ENCODE assay signal across 30 cellular contexts in genomic region chr12:81205394-81205793, GRCh38.
"Had no signal": no experiment of that assay in that cellular context is flagged by ENCODE, and none has a peak within 500 bp of the region (broad histone marks: within the 10 kb centered on the region; RNA-seq: fewer than 3 reads in every experiment).

No MANE protein-coding gene starts in this region.

- H3K36me3 ChIP-seq: brain microvascular endothelial cell, cardiac muscle cell, Peyer's patch, SJSA1 had no signal

- H3K27ac ChIP-seq: brain microvascular endothelial cell, cardiac muscle cell, Peyer's patch, RWPE1, SJSA1 had no signal

- H3K4me1 ChIP-seq: Peyer's patch, SJSA1 had no signal

- H3K27me3 ChIP-seq: brain microvascular endothelial cell, cardiac muscle cell, Peyer's patch, SJSA1 had no signal

- DNase-seq: activated CD4-positive, alpha-beta T cell treated with anti-CD3 and anti-CD28 coated beads for 1 hour; activated CD4-positive, alpha-beta T cell treated with anti-CD3 and anti-CD28 coated beads, Interleukin-2, amount 10 ng/mL, durations not matched to agents 24 days and 14 days; activated CD4-positive, alpha-beta T cell treated with anti-CD3 and anti-CD28 coated beads, Interleukin-2, amount 50 U/mL, for 48 hours; activated CD8-positive, alpha-beta memory T cell treated with anti-CD3 and anti-CD28 coated beads, Interleukin-2, amount 10 ng/mL, durations not matched to agents 7 days and 5 days; activated effector memory CD4-positive, alpha-beta T cell treated with Interleukin-2 at 50 U/mL for 16 hours; activated naive CD4-positive, alpha-beta T cell treated with Interleukin-2 at 50 U/mL for 16 hours; activated naive CD8-positive, alpha-beta T cell treated with anti-CD3 and anti-CD28 coated beads, Interleukin-2, amount 50 U/mL, for 24 hours; activated T-cell treated with anti-CD3 and anti-CD28 coated beads, Interleukin-2, amount 50 U/mL, for 24 hours; amniotic stem cell; brain microvascular endothelial cell; cerebellar nuclear complex; KBM-7; NCI-H1092; NCI-H1417 treated with DMSO at 0.1 percent for 48 hours; NCI-H1694; NCI-H2029; NCI-H2107; NCI-H510A treated with DMSO at 0.1 percent for 48 hours; NK-92 treated with Interleukin-12 subunit alpha and Interleukin-12 subunit beta, amount 100 ng/mL, for 24 hours; Peyer's patch; Right ventricle myocardium superior; T-helper 17 cell; T-helper 9 cell had no signal

- ATAC-seq: activated CD8-positive, alpha-beta memory T cell treated with anti-CD3 and anti-CD28 coated beads, Interleukin-2, amount 10 ng/mL, durations not matched to agents 7 days and 5 days; activated naive CD4-positive, alpha-beta T cell treated with anti-CD3 and anti-CD28 coated beads, Interleukin-2, amount 50 U/mL, for 72 hours; activated naive CD8-positive, alpha-beta T cell treated with anti-CD3 and anti-CD28 coated beads, Interleukin-2, amount 50 U/mL, for 24 hours; SK-N-SH treated with all-trans-retinoic acid at 6 μM for 48 hours; T-helper 17 cell; WTC11 had no signal

- FAIRE-seq: astrocyte had no signal

- H3K4me3 ChIP-seq: cardiac muscle cell, Peyer's patch, SJSA1 had no signal

- H3K9me3 ChIP-seq: Peyer's patch, SJSA1 had no signal
